10 cellular contexts compared by ENCODE assay signal in genomic region chr17:40963838-40964237, GRCh38. TPM values are rescaled to one million over a fixed set of nuclear protein-coding genes. Genes with fewer than 3 reads are reported as not detected.
DNase-seq lines count a peak whose midpoint lies in the region; ATAC-seq and TF ChIP-seq lines count a peak whose summit lies in the region.
"Had no signal": no experiment of that assay in that cellular context is flagged by ENCODE, and none has a peak within 500 bp of the region (broad histone marks: within the 10 kb centered on the region; RNA-seq: fewer than 3 reads in every experiment).

No MANE protein-coding gene starts in this region.

- ATAC-seq in activated T-helper 17 cell treated with anti-CD3 and anti-CD28 coated beads, Interleukin-2, amount 50 U/mL, for 72 hours (replicated peaks) = peak; percentile 56
- ATAC-seq in right lobe of liver (peak; percentile 47 to 88 (median 57)), HG03442 (IDR thresholded peaks at IDR 0.05; ENCODE audit: unreplicated experiment) (no peak), GM19328 (IDR thresholded peaks at IDR 0.05; ENCODE audit: unreplicated experiment) (no peak), HG02852 (IDR thresholded peaks at IDR 0.05; ENCODE audit: unreplicated experiment) (no peak)

- no peak overlapping the region for H3K4me3 Mint-ChIP-seq in activated T-helper 17 cell treated with anti-CD3 and anti-CD28 coated beads, Interleukin-2, amount 50 U/mL, for 72 hours
- H3K4me3 Mint-ChIP-seq: naive B cell had no signal

- no peaks in the 10 kb centered on the region for H3K36me3 ChIP-seq in BE2C
- H3K36me3 ChIP-seq in right lobe of liver = no peaks in the 10 kb centered on the region
- H3K36me3 ChIP-seq: HAP-1 had no signal

- intact Hi-C loops in right lobe of liver (cut with DNase I) = no loop called here

- peaks cover 28% of the 10 kb centered on the region for H3K27me3 ChIP-seq in BE2C
- no peaks in the 10 kb centered on the region for H3K27me3 ChIP-seq in right lobe of liver

- H3K27ac Mint-ChIP-seq in activated T-helper 17 cell treated with anti-CD3 and anti-CD28 coated beads, Interleukin-2, amount 50 U/mL, for 72 hours = no peak overlapping the region

- no peaks in the 10 kb centered on the region for H3K9me3 Mint-ChIP-seq in activated T-helper 17 cell treated with anti-CD3 and anti-CD28 coated beads, Interleukin-2, amount 50 U/mL, for 72 hours

- H3K9me3 ChIP-seq in BE2C (no peaks in the 10 kb centered on the region; the same call in 1 of the 2 replicates), right lobe of liver (no peaks in the 10 kb centered on the region)
- H3K9me3 ChIP-seq: HAP-1 had no signal

- H3K27me3 Mint-ChIP-seq in activated T-helper 17 cell treated with anti-CD3 and anti-CD28 coated beads, Interleukin-2, amount 50 U/mL, for 72 hours = peaks cover 11% of the 10 kb centered on the region

- DNase-seq in BE2C (no peak), H4 (ENCODE audit: low spot score) (peak; percentile 53), right lobe of liver (no peak), islet precursor cell (no peak)
- DNase-seq: naive B cell had no signal

- no peak overlapping the region for H3K27ac ChIP-seq in right lobe of liver

- WGBS in right lobe of liver (ENCODE audit: insufficient coverage, low coverage, low lambda C conversion rate, missing lambda C conversion rate) = 23% methylated on average over 1 of the region's 1 CpG

- no peak for TF ChIP-seq POLR2A in right lobe of liver (IDR thresholded peaks at IDR 0.05)

- no peak overlapping the region for H3K4me3 ChIP-seq in BE2C (ENCODE audit: low read depth, low read length)
- no peak overlapping the region for H3K4me3 ChIP-seq in right lobe of liver
- H3K4me3 ChIP-seq: HAP-1 had no signal

- H3K4me1 Mint-ChIP-seq in activated T-helper 17 cell treated with anti-CD3 and anti-CD28 coated beads, Interleukin-2, amount 50 U/mL, for 72 hours = peaks cover 6% of the 10 kb centered on the region

- H3K36me3 Mint-ChIP-seq in activated T-helper 17 cell treated with anti-CD3 and anti-CD28 coated beads, Interleukin-2, amount 50 U/mL, for 72 hours (ENCODE audit: low read depth) = no peaks in the 10 kb centered on the region
- H3K36me3 Mint-ChIP-seq: naive B cell had no signal

- H3K4me1 ChIP-seq in BE2C = no peaks in the 10 kb centered on the region
- H3K4me1 ChIP-seq in right lobe of liver = no peaks in the 10 kb centered on the region
- H3K4me1 ChIP-seq: HAP-1 had no signal

- TF ChIP-seq CTCF in BE2C (IDR thresholded peaks at IDR 0.05; ENCODE audit: low read depth, low read length) (peak; percentile 80), right lobe of liver (IDR thresholded peaks at IDR 0.05) (peak; percentile 56 to 68 (median 62))

RNA-seq across cellular contexts. Expression of gene KRT39, which starts 2.9 kb away (rescaled TPM):
- not detected for polyA plus RNA-seq in BE2C (2012; ENCODE audit: insufficient read depth, insufficient read length, low read depth)
- 0.18 TPM in 1 of 2 replicates, not detected in the other for total RNA-seq in H4 (2014; rRNA removed; shearing (Covaris generic))
- not detected for total RNA-seq in activated T-helper 17 cell treated with anti-CD3 and anti-CD28 coated beads, Interleukin-2, amount 50 U/mL, for 72 hours
- total RNA-seq in right lobe of liver = not detected

RNA-seq across cellular contexts. Expression of gene KRT40, which starts 20.3 kb away (rescaled TPM):
- not detected for polyA plus RNA-seq in BE2C (2012; ENCODE audit: insufficient read depth, insufficient read length, low read depth)
- not detected in 2 replicates for total RNA-seq in H4 (2014; rRNA removed; shearing (Covaris generic))
- total RNA-seq in activated T-helper 17 cell treated with anti-CD3 and anti-CD28 coated beads, Interleukin-2, amount 50 U/mL, for 72 hours = not detected
- total RNA-seq in right lobe of liver = not detected

RNA-seq across cellular contexts. Expression of gene KRT23, which starts 26.4 kb away (rescaled TPM):
- polyA plus RNA-seq in BE2C (2012; ENCODE audit: insufficient read depth, insufficient read length, low read depth) = not detected
- not detected in 2 replicates for total RNA-seq in H4 (2014; rRNA removed; shearing (Covaris generic))
- total RNA-seq in activated T-helper 17 cell treated with anti-CD3 and anti-CD28 coated beads, Interleukin-2, amount 50 U/mL, for 72 hours = under 1 TPM in 1 of 2 donors, not detected in 1; 0.50 TPM
- 10 to 100 TPM in 2 of 6 experiments, 1 to 10 TPM in 1, under 1 TPM in 1, not detected in 2; 0.49 to 17.6 (median 10.0) TPM for total RNA-seq in right lobe of liver

RNA-seq across cellular contexts. Expression of gene KRTAP3-3, which starts 30.1 kb away (rescaled TPM):
- polyA plus RNA-seq in BE2C (2012; ENCODE audit: insufficient read depth, insufficient read length, low read depth) = not detected
- total RNA-seq in H4 (2014; rRNA removed; shearing (Covaris generic)) = not detected in 2 replicates
- not detected for total RNA-seq in activated T-helper 17 cell treated with anti-CD3 and anti-CD28 coated beads, Interleukin-2, amount 50 U/mL, for 72 hours
- total RNA-seq in right lobe of liver = not detected

RNA-seq across cellular contexts. Expression of gene KRTAP3-2, which starts 35.9 kb away (rescaled TPM):
- not detected for polyA plus RNA-seq in BE2C (2012; ENCODE audit: insufficient read depth, insufficient read length, low read depth)
- not detected in 2 replicates for total RNA-seq in H4 (2014; rRNA removed; shearing (Covaris generic))
- total RNA-seq in activated T-helper 17 cell treated with anti-CD3 and anti-CD28 coated beads, Interleukin-2, amount 50 U/mL, for 72 hours = not detected
- not detected for total RNA-seq in right lobe of liver

Comparison
In these comparisons a context has a peak if more than half of its experiments do, and no peak if none do; other contexts are left out.
1. ATAC-seq: peak in activated T-helper 17 cell treated with anti-CD3 and anti-CD28 coated beads, Interleukin-2, amount 50 U/mL, for 72 hours (single experiment) and right lobe of liver (4 of 4); none in HG03442 (single experiment), GM19328 (single experiment) and HG02852 (single experiment).